Comparison of ENCODE assay signal across 10 cellular contexts in the genomic region with DNA sequence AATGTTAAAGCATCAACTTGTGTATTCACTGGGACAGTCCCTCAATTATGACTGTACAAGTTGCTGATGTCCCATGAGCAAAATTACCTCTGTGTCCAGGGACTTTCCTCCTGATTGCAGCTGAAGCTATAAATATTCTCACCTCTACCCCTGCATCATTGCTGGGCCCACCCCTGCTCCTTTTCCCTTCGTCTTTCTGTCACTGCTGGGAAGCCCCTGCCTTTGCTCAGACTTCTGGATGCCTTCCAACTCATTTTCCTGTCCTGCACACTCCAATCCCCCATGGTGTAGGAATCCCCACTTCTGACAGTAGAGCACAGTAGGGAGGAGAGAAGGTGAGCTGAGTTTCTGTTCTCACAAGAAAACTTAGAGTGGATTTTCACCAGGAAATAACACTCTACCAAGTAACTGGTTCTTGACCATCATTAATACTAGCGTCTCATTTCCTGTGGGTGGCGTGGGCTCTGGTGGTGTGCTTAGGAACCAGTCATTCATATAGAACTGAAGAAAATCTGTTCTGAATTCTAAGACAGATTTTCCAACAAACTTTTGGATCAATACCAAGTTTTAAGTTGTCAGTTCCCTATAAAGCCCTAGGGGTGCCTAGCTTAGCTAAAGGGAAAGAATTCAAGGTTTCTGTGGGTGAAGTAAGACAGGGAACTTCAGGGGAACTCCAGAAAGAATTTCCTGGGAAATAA.
DNase-seq lines count a peak whose midpoint lies in the region; ATAC-seq and TF ChIP-seq lines count a peak whose summit lies in the region.
"Had no signal": no experiment of that assay in that cellular context is flagged by ENCODE, and none has a peak within 500 bp of the region (broad histone marks: within the 10 kb centered on the region; RNA-seq: fewer than 3 reads in every experiment).

No MANE protein-coding gene starts in this region.

- intact Hi-C loops in Caco-2 (cut with micrococcal nuclease; ENCODE audit: unreplicated experiment) = no loop called here
- intact Hi-C loops in mucosa of descending colon (cut with DNase I, micrococcal nuclease) = loop anchor here in 1 of 2 donors (10.0 kb wide), 1 partner anchor 243 kb away; no protein-coding TSS in a partner anchor

- H3K9ac ChIP-seq in KMS-11 = no peak overlapping the region

- H3K36me3 Mint-ChIP-seq in Caco-2 (ENCODE audit: insufficient read depth, unreplicated experiment) = no peaks in the 10 kb centered on the region

- no peak overlapping the region for H3K27ac Mint-ChIP-seq in Caco-2 (ENCODE audit: unreplicated experiment)

- no peaks in the 10 kb centered on the region for H4K20me1 ChIP-seq in KMS-11 (ENCODE audit: insufficient read depth)

- H3K79me2 ChIP-seq in KMS-11 (ENCODE audit: insufficient read depth, low read depth) = no peaks in the 10 kb centered on the region

- H3K4me2 ChIP-seq in KMS-11 = peak overlapping the region; percentile 21; the same call in 1 of the 2 replicates

- peak overlapping the region; percentile 32 for H3K27ac ChIP-seq in KMS-11
- H3K27ac ChIP-seq: heart right ventricle had no signal

- POLR2A ChIA-PET in Caco-2 (lab: Charles Lee) = interaction anchor here (0.5 kb wide), 1 partner anchor 204 kb away, joined by 3 read pairs; no protein-coding TSS in a partner anchor

- ATAC-seq in GM18502 (IDR thresholded peaks at IDR 0.05; ENCODE audit: poor library complexity, unreplicated experiment) = peak; percentile 76
- peak; percentile 59 for ATAC-seq in GM21619 (IDR thresholded peaks at IDR 0.05; ENCODE audit: unreplicated experiment)
- no peak for ATAC-seq in mucosa of descending colon

- H3K4me3 Mint-ChIP-seq in Caco-2 (ENCODE audit: unreplicated experiment) = no peak overlapping the region

- H3K9me3 Mint-ChIP-seq in Caco-2 (ENCODE audit: unreplicated experiment) = no peaks in the 10 kb centered on the region

- H3K4me3 ChIP-seq in KMS-11 (IDR thresholded peaks at IDR 0.05; ENCODE audit: insufficient read depth, low read depth, low read length) (no peak overlapping the region), Caco-2 (ENCODE audit: low read depth, low read length) (no peak overlapping the region), mucosa of descending colon (no peak overlapping the region)
- H3K4me3 ChIP-seq: heart right ventricle had no signal

- no peaks in the 10 kb centered on the region for H3K4me1 Mint-ChIP-seq in Caco-2 (ENCODE audit: low read depth, unreplicated experiment)

- H3K27me3 Mint-ChIP-seq in Caco-2 (ENCODE audit: insufficient read depth, unreplicated experiment) = peaks cover under 1% of the 10 kb centered on the region

- no peak for TF ChIP-seq CTCF in KMS-11 (conservative IDR thresholded peaks at IDR 0.05; ENCODE audit: low read depth, low read length)
- TF ChIP-seq CTCF in Caco-2 (IDR thresholded peaks at IDR 0.05; ENCODE audit: insufficient read depth in 1 of 2, low read depth in 1 of 2, low read length in 1 of 2, severe bottlenecking in 1 of 2, unreplicated experiment in 1 of 2) = no peak
- no peak for TF ChIP-seq CTCF in mucosa of descending colon (IDR thresholded peaks at IDR 0.05)

- BruUV-seq in Caco-2 (replicated peaks; lab: Mats Ljungman, UMichigan) = no TSS peak

- DNase-seq in glomerular visceral epithelial cell (ENCODE audit: extremely low spot score) (peak; percentile 38), Caco-2 (no peak), C1 segment of cervical spinal cord (lab: John Stamatoyannopoulos, UW) (no peak), mucosa of descending colon (no peak), inferior parietal cortex (ENCODE audit: extremely low spot score) (no peak)
- DNase-seq: T-helper 2 cell had no signal

- H3K4me1 ChIP-seq in KMS-11 (ENCODE audit: low read depth, poor library complexity, severe bottlenecking) (peaks cover 10% of the 10 kb centered on the region), Caco-2 (no peaks in the 10 kb centered on the region), mucosa of descending colon (ENCODE audit: low read depth) (no peaks in the 10 kb centered on the region)

- H3K36me3 ChIP-seq in KMS-11 (ENCODE audit: insufficient read depth) (no peaks in the 10 kb centered on the region), Caco-2 (ENCODE audit: control insufficient read depth, insufficient read depth, low read length) (no peaks in the 10 kb centered on the region), mucosa of descending colon (ENCODE audit: low read depth) (no peaks in the 10 kb centered on the region)
- H3K36me3 ChIP-seq: heart right ventricle had no signal

- H3K27me3 ChIP-seq in KMS-11 (ENCODE audit: insufficient read depth, low read depth) = no peaks in the 10 kb centered on the region
- H3K27me3 ChIP-seq in Caco-2 (replicated peaks; ENCODE audit: control insufficient read depth, insufficient read depth, low read length) = no peaks in the 10 kb centered on the region

- CTCF ChIA-PET in Caco-2 (lab: Charles Lee) = no interaction called here

- no peak overlapping the region for H2AFZ ChIP-seq in KMS-11 (ENCODE audit: low read depth)

- H3K9me3 ChIP-seq in Caco-2 (no peaks in the 10 kb centered on the region), mucosa of descending colon (no peaks in the 10 kb centered on the region)
